In genomic region chr14:69660344-69661193, GRCh38 we compare ENCODE assay signal across 11 cellular contexts. TPM values are rescaled to one million over a fixed set of nuclear protein-coding genes. Genes with fewer than 3 reads are reported as not detected.
A peak's percentile ranks its signal among the peaks of the same experiment; 100 is the strongest.
DNase-seq lines count a peak whose midpoint lies in the region; ATAC-seq and TF ChIP-seq lines count a peak whose summit lies in the region.
"Had no signal": no experiment of that assay in that cellular context is flagged by ENCODE, and none has a peak within 500 bp of the region (broad histone marks: within the 10 kb centered on the region; RNA-seq: fewer than 3 reads in every experiment).

No MANE protein-coding gene starts in this region.

- peak overlapping the region; percentile 51 for H3K4me3 Mint-ChIP-seq in activated naive CD8-positive, alpha-beta T cell treated with anti-CD3 and anti-CD28 coated beads, Interleukin-2, amount 10 ng/mL, durations not matched to agents 7 days and 5 days
- H3K4me3 Mint-ChIP-seq in mesothelial cell of epicardium (no peak overlapping the region), osteocyte (ENCODE audit: unreplicated experiment) (no peak overlapping the region)

- TF ChIP-seq CTCF in C4-2B (conservative IDR thresholded peaks at IDR 0.05) (no peak), mesothelial cell of epicardium (IDR thresholded peaks at IDR 0.05; ENCODE audit: unreplicated experiment) (no peak), osteocyte (IDR thresholded peaks at IDR 0.05) (no peak)

- no peak for DNase-seq in activated naive CD8-positive, alpha-beta T cell treated with anti-CD3 and anti-CD28 coated beads, Interleukin-2, amount 10 ng/mL, durations not matched to agents 7 days and 5 days
- DNase-seq in mesothelial cell of epicardium (ENCODE audit: low spot score in 2 of 2, unreplicated experiment in 2 of 2) (no peak), GOT3 (lab: John Stamatoyannopoulos, UW) (no peak), HPDE6-E6E7 (ENCODE audit: extremely low spot score) (no peak), NCI-H1048 (lab: John Stamatoyannopoulos, UW) (no peak), osteocyte (ENCODE audit: extremely low spot score, unreplicated experiment) (no peak)
- DNase-seq: activated CD4-positive, alpha-beta T cell treated with anti-CD3 and anti-CD28 coated beads, Interleukin-2, amount 50 U/mL, for 48 hours; amygdala had no signal

- POLR2A ChIA-PET in activated naive CD8-positive, alpha-beta T cell treated with anti-CD3 and anti-CD28 coated beads, Interleukin-2, amount 10 ng/mL, durations not matched to agents 7 days and 5 days (lab: Charles Lee): interaction anchor here (1.2 to 1.6 kb wide), 2 partner anchors 9 to 49 kb away, joined by 3 read pairs; partner anchors contain the start of gene SUSD6

- H3K27ac Mint-ChIP-seq in activated naive CD8-positive, alpha-beta T cell treated with anti-CD3 and anti-CD28 coated beads, Interleukin-2, amount 10 ng/mL, durations not matched to agents 7 days and 5 days: peak overlapping the region; percentile 66
- H3K27ac Mint-ChIP-seq in mesothelial cell of epicardium: peak overlapping the region; percentile 6
- no peak overlapping the region for H3K27ac Mint-ChIP-seq in osteocyte (ENCODE audit: unreplicated experiment)

- H3K9me3 Mint-ChIP-seq in activated naive CD8-positive, alpha-beta T cell treated with anti-CD3 and anti-CD28 coated beads, Interleukin-2, amount 10 ng/mL, durations not matched to agents 7 days and 5 days: no peaks in the 10 kb centered on the region
- H3K9me3 Mint-ChIP-seq in mesothelial cell of epicardium (no peaks in the 10 kb centered on the region), osteocyte (ENCODE audit: unreplicated experiment) (no peaks in the 10 kb centered on the region)

- peaks cover 36% of the 10 kb centered on the region for H3K36me3 Mint-ChIP-seq in activated naive CD8-positive, alpha-beta T cell treated with anti-CD3 and anti-CD28 coated beads, Interleukin-2, amount 10 ng/mL, durations not matched to agents 7 days and 5 days
- H3K36me3 Mint-ChIP-seq in mesothelial cell of epicardium (peaks cover 12% of the 10 kb centered on the region), osteocyte (ENCODE audit: unreplicated experiment) (peaks cover 17% of the 10 kb centered on the region)

- peak; percentile 37 for ATAC-seq in HG02610 (IDR thresholded peaks at IDR 0.05; ENCODE audit: unreplicated experiment)
- peak; percentile 79 for ATAC-seq in activated naive CD8-positive, alpha-beta T cell treated with anti-CD3 and anti-CD28 coated beads, Interleukin-2, amount 10 ng/mL, durations not matched to agents 7 days and 5 days (ENCODE audit: low read depth)

- H3K4me1 Mint-ChIP-seq in activated naive CD8-positive, alpha-beta T cell treated with anti-CD3 and anti-CD28 coated beads, Interleukin-2, amount 10 ng/mL, durations not matched to agents 7 days and 5 days: peaks cover 54% of the 10 kb centered on the region
- H3K4me1 Mint-ChIP-seq in mesothelial cell of epicardium: peaks cover 62% of the 10 kb centered on the region
- H3K4me1 Mint-ChIP-seq in osteocyte (ENCODE audit: unreplicated experiment): peaks cover 47% of the 10 kb centered on the region

- H3K27me3 Mint-ChIP-seq in activated naive CD8-positive, alpha-beta T cell treated with anti-CD3 and anti-CD28 coated beads, Interleukin-2, amount 10 ng/mL, durations not matched to agents 7 days and 5 days: no peaks in the 10 kb centered on the region
- H3K27me3 Mint-ChIP-seq in mesothelial cell of epicardium (ENCODE audit: low read depth) (no peaks in the 10 kb centered on the region), osteocyte (ENCODE audit: unreplicated experiment) (no peaks in the 10 kb centered on the region)

- peak overlapping the region; percentile 42 for H3K27ac ChIP-seq in C4-2B
- H3K27ac ChIP-seq: coronary artery had no signal

RNA-seq across cellular contexts. Expression of gene SUSD6, which starts 49.2 kb away (rescaled TPM):
- 10 to 100 TPM; 42.9 to 44.5 TPM for total RNA-seq in activated naive CD8-positive, alpha-beta T cell treated with anti-CD3 and anti-CD28 coated beads, Interleukin-2, amount 10 ng/mL, durations not matched to agents 7 days and 5 days
- total RNA-seq in mesothelial cell of epicardium (34.7 to 37.3 TPM (median 35.3 TPM) in 3 replicates), osteocyte (30.6 and 31.2 TPM in 2 replicates)
